1 cellular context compared by ENCODE assay signal in the genomic region with DNA sequence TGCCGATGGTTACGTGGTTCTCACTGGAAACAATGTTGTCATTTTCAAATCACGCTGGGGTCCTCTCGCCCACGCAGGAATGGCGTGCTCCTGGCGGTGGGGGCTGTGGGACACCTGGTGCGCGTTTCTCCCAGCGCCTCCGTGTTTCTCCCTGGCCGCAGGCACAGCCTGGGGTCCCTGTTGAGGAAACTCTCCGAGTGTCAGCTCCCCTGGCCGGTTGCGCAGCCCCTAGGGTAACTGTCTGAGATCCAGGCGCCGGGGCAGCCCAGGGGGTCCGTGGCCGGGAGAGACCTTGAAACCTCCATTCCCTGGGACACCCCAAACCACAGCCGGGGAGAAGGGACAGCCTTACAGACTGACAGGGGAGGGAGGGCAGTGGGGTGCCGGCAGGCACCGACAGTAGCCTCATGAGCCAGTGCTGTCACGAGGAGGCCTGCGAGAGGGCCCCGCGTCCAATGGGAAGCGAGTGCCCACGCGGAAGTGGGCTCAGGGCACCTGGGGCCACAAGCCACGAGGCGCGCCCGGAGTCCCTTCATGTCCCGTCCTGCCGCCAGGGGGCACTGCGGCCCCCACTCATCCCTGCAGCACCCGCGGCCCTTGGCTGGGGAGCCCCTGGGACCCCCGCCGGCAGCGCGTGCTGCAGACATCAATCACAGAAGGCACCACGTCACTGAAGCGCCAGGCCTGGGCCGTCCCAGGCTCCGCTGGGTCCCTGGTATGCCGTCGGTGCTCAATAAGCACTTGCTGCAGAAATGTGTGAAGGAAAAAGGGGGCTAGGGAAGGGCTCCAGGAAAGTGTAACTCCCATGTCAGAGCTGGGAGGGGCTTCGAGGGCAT.
A peak's percentile ranks its signal among the peaks of the same experiment; 100 is the strongest.
TF ChIP-seq lines count a peak whose summit lies in the region.

No MANE protein-coding gene starts in this region.

TF ChIP-seq in HepG2, 621 proteins besides CTCF, POLR2A, EP300 and RAD21 (continued from another document and continues in another):
- TF ChIP-seq, protein P1, sequence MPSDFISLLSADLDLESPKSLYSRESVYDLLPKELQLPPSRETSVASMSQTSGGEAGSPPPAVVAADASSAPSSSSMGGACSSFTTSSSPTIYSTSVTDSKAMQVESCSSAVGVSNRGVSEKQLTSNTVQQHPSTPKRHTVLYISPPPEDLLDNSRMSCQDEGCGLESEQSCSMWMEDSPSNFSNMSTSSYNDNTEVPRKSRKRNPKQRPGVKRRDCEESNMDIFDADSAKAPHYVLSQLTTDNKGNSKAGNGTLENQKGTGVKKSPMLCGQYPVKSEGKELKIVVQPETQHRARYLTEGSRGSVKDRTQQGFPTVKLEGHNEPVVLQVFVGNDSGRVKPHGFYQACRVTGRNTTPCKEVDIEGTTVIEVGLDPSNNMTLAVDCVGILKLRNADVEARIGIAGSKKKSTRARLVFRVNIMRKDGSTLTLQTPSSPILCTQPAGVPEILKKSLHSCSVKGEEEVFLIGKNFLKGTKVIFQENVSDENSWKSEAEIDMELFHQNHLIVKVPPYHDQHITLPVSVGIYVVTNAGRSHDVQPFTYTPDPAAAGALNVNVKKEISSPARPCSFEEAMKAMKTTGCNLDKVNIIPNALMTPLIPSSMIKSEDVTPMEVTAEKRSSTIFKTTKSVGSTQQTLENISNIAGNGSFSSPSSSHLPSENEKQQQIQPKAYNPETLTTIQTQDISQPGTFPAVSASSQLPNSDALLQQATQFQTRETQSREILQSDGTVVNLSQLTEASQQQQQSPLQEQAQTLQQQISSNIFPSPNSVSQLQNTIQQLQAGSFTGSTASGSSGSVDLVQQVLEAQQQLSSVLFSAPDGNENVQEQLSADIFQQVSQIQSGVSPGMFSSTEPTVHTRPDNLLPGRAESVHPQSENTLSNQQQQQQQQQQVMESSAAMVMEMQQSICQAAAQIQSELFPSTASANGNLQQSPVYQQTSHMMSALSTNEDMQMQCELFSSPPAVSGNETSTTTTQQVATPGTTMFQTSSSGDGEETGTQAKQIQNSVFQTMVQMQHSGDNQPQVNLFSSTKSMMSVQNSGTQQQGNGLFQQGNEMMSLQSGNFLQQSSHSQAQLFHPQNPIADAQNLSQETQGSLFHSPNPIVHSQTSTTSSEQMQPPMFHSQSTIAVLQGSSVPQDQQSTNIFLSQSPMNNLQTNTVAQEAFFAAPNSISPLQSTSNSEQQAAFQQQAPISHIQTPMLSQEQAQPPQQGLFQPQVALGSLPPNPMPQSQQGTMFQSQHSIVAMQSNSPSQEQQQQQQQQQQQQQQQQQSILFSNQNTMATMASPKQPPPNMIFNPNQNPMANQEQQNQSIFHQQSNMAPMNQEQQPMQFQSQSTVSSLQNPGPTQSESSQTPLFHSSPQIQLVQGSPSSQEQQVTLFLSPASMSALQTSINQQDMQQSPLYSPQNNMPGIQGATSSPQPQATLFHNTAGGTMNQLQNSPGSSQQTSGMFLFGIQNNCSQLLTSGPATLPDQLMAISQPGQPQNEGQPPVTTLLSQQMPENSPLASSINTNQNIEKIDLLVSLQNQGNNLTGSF (CRISPR knock-in tag; IDR thresholded peaks at IDR 0.05), result no peak
- TF ChIP-seq ZNF703 (CRISPR knock-in tag; IDR thresholded peaks at IDR 0.05; ENCODE audit: borderline replicate concordance) (0 out of 2 replicates have a peak, but pooled peaks have one; percentile 55), KLF16 (CRISPR knock-in tag; IDR thresholded peaks at IDR 0.05) (0 out of 4 replicates have a peak, but pooled peaks of 1 of the 2 experiments have one; percentile 27), ZBTB3 (CRISPR knock-in tag; IDR thresholded peaks at IDR 0.05; ENCODE audit: borderline replicate concordance, low read depth) (no peak), CENPT (CRISPR knock-in tag; IDR thresholded peaks at IDR 0.05; ENCODE audit: low read depth) (no peak), KDM1A (CRISPR knock-in tag; IDR thresholded peaks at IDR 0.05) (no peak), KMT2B (CRISPR knock-in tag; IDR thresholded peaks at IDR 0.05) (no peak), ELF3 (CRISPR knock-in tag; IDR thresholded peaks at IDR 0.05) (no peak), KDM4B (CRISPR knock-in tag; IDR thresholded peaks at IDR 0.05) (no peak), GPN1 (CRISPR knock-in tag; IDR thresholded peaks at IDR 0.05; ENCODE audit: borderline replicate concordance) (no peak), RARG (CRISPR knock-in tag; IDR thresholded peaks at IDR 0.05; ENCODE audit: low read depth) (no peak), HBP1 (CRISPR knock-in tag; IDR thresholded peaks at IDR 0.05; ENCODE audit: low read depth) (no peak), ZNF598 (CRISPR knock-in tag; IDR thresholded peaks at IDR 0.05; ENCODE audit: borderline replicate concordance) (no peak), BRD4 (CRISPR knock-in tag; IDR thresholded peaks at IDR 0.05) (no peak), ZBTB7B (CRISPR knock-in tag; IDR thresholded peaks at IDR 0.05) (peak; percentile 82), SIX4 (CRISPR knock-in tag; IDR thresholded peaks at IDR 0.05) (no peak), KLF13 (CRISPR knock-in tag; IDR thresholded peaks at IDR 0.05) (no peak), ZBTB49 (CRISPR knock-in tag; IDR thresholded peaks at IDR 0.05; ENCODE audit: borderline replicate concordance) (no peak), PAF1 (CRISPR knock-in tag; IDR thresholded peaks at IDR 0.05) (no peak), RCOR2 (CRISPR knock-in tag; IDR thresholded peaks at IDR 0.05) (no peak), ZNF709 (CRISPR knock-in tag; IDR thresholded peaks at IDR 0.05) (peak; percentile 57; the same call in 1 of the 2 replicates), ZNF562 (CRISPR knock-in tag; IDR thresholded peaks at IDR 0.05; ENCODE audit: borderline replicate concordance) (no peak), ZNF496 (CRISPR knock-in tag; IDR thresholded peaks at IDR 0.05; ENCODE audit: insufficient replicate concordance) (no peak), ZZZ3 (CRISPR knock-in tag; IDR thresholded peaks at IDR 0.05; ENCODE audit: borderline replicate concordance) (no peak), PBX3 (CRISPR knock-in tag; IDR thresholded peaks at IDR 0.05; ENCODE audit: borderline replicate concordance) (no peak), TEF (CRISPR knock-in tag; IDR thresholded peaks at IDR 0.05) (no peak), KDM3A (CRISPR knock-in tag; IDR thresholded peaks at IDR 0.05; ENCODE audit: low read depth) (peak; percentile 27; the same call in 1 of the 2 replicates), HMGXB4 (CRISPR knock-in tag; IDR thresholded peaks at IDR 0.05; ENCODE audit: borderline replicate concordance in 1 of 2, low read depth in 1 of 2) (peak; percentile 57 to 65; a peak in 1 of 4 replicates)
- TF ChIP-seq, protein P2, sequence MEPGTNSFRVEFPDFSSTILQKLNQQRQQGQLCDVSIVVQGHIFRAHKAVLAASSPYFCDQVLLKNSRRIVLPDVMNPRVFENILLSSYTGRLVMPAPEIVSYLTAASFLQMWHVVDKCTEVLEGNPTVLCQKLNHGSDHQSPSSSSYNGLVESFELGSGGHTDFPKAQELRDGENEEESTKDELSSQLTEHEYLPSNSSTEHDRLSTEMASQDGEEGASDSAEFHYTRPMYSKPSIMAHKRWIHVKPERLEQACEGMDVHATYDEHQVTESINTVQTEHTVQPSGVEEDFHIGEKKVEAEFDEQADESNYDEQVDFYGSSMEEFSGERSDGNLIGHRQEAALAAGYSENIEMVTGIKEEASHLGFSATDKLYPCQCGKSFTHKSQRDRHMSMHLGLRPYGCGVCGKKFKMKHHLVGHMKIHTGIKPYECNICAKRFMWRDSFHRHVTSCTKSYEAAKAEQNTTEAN (CRISPR knock-in tag; conservative IDR thresholded peaks at IDR 0.05), result no peak
- TF ChIP-seq, protein P3, sequence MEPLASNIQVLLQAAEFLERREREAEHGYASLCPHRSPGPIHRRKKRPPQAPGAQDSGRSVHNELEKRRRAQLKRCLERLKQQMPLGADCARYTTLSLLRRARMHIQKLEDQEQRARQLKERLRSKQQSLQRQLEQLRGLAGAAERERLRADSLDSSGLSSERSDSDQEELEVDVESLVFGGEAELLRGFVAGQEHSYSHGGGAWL (CRISPR knock-in tag; IDR thresholded peaks at IDR 0.05), result no peak
- TF ChIP-seq, protein P4, sequence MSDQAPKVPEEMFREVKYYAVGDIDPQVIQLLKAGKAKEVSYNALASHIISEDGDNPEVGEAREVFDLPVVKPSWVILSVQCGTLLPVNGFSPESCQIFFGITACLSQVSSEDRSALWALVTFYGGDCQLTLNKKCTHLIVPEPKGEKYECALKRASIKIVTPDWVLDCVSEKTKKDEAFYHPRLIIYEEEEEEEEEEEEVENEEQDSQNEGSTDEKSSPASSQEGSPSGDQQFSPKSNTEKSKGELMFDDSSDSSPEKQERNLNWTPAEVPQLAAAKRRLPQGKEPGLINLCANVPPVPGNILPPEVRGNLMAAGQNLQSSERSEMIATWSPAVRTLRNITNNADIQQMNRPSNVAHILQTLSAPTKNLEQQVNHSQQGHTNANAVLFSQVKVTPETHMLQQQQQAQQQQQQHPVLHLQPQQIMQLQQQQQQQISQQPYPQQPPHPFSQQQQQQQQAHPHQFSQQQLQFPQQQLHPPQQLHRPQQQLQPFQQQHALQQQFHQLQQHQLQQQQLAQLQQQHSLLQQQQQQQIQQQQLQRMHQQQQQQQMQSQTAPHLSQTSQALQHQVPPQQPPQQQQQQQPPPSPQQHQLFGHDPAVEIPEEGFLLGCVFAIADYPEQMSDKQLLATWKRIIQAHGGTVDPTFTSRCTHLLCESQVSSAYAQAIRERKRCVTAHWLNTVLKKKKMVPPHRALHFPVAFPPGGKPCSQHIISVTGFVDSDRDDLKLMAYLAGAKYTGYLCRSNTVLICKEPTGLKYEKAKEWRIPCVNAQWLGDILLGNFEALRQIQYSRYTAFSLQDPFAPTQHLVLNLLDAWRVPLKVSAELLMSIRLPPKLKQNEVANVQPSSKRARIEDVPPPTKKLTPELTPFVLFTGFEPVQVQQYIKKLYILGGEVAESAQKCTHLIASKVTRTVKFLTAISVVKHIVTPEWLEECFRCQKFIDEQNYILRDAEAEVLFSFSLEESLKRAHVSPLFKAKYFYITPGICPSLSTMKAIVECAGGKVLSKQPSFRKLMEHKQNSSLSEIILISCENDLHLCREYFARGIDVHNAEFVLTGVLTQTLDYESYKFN (CRISPR knock-in tag; conservative IDR thresholded peaks at IDR 0.05), result no peak
- TF ChIP-seq, protein P5, sequence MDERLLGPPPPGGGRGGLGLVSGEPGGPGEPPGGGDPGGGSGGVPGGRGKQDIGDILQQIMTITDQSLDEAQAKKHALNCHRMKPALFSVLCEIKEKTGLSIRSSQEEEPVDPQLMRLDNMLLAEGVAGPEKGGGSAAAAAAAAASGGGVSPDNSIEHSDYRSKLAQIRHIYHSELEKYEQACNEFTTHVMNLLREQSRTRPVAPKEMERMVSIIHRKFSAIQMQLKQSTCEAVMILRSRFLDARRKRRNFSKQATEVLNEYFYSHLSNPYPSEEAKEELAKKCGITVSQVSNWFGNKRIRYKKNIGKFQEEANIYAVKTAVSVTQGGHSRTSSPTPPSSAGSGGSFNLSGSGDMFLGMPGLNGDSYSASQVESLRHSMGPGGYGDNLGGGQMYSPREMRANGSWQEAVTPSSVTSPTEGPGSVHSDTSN (CRISPR knock-in tag; IDR thresholded peaks at IDR 0.05), result no peak
